Comparison of ENCODE assay signal across 10 cellular contexts in genomic region chr7:101990811-101991418, GRCh38.
DNase-seq lines count a peak whose midpoint lies in the region; ATAC-seq and FAIRE-seq lines count a peak whose summit lies in the region.
"Had no signal": no experiment of that assay in that cellular context is flagged by ENCODE, and none has a peak within 500 bp of the region (broad histone marks: within the 10 kb centered on the region; RNA-seq: fewer than 3 reads in every experiment).

No MANE protein-coding gene starts in this region.

- DNase-seq in germinal center (ENCODE audit: low spot score) (peak; percentile 89), urothelium cell line (ENCODE audit: low spot score) (no peak), NCI-H1436 treated with DMSO at 0.1 percent for 48 hours (lab: John Stamatoyannopoulos, UW) (no peak), NCI-H510A treated with DMSO at 0.1 percent for 48 hours (lab: John Stamatoyannopoulos, UW) (no peak), HK-2 (ENCODE audit: unreplicated experiment) (no peak)
- DNase-seq: pancreas, uterus had no signal

- ATAC-seq in GM18498 (IDR thresholded peaks at IDR 0.05; ENCODE audit: unreplicated experiment) (peak; percentile 81), GM21423 (IDR thresholded peaks at IDR 0.05; ENCODE audit: unreplicated experiment) (peak; percentile 84), HG03460 (IDR thresholded peaks at IDR 0.05; ENCODE audit: unreplicated experiment) (peak; percentile 81)

- no peak for FAIRE-seq in urothelium cell line (lab: Jason Lieb, UNC)
- FAIRE-seq: pancreas had no signal
